Comparison of ENCODE assay signal across 8 cellular contexts in the genomic region with DNA sequence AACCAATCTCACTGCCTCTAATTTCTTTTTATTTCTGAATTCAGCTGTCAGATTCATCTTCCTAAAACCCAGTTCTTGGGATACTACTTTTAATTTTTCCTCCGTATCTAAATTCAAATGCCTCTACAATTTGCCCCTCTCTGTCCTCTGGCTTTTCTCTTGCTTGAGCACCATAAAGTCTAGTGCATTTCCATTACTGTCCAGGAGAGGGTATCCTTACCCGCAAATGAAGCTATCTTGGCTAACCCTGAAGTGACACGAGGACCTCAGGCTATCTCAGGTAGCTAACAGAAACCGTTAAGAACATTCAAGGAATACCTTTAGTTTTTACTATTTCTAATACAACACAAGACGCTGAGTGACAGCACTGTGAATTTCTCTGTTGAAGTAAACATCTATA. TPM values are rescaled to one million over a fixed set of nuclear protein-coding genes. Genes with fewer than 3 reads are reported as not detected.
A peak's percentile ranks its signal among the peaks of the same experiment; 100 is the strongest.
DNase-seq lines count a peak whose midpoint lies in the region; ATAC-seq, FAIRE-seq and TF ChIP-seq lines count a peak whose summit lies in the region.

No MANE protein-coding gene starts in this region.

- H3K9ac ChIP-seq in kidney (ENCODE audit: low read length in 2 of 2), result no peak overlapping the region

- H3K36me3 ChIP-seq in kidney (ENCODE audit: control insufficient read depth in 1 of 2, insufficient read depth in 2 of 2, low read length in 2 of 2), result no peaks in the 10 kb centered on the region

- H3K4me1 ChIP-seq in kidney (ENCODE audit: control insufficient read depth in 1 of 2, insufficient read depth in 1 of 2, low read depth in 1 of 2, low read length in 2 of 2), result no peaks in the 10 kb centered on the region

- H3K27ac ChIP-seq in kidney (ENCODE audit: low read depth in 2 of 2, low read length in 2 of 2), result no peak overlapping the region

- no peak overlapping the region for H3K4me3 ChIP-seq in kidney (ENCODE audit: low read length in 2 of 2)

- DNase-seq in DMS 273 (lab: John Stamatoyannopoulos, UW; ENCODE audit: unreplicated experiment), result peak; percentile 63
- no peak for DNase-seq in DMS 273 treated with DMSO at 0.1 percent for 48 hours (lab: John Stamatoyannopoulos, UW)
- DNase-seq in SW480 (ENCODE audit: low spot score), result peak; percentile 21
- no peak for DNase-seq in kidney
- DNase-seq in activated effector memory CD4-positive, alpha-beta T cell treated with anti-CD3 and anti-CD28 coated beads, Interleukin-2, amount 50 U/mL, for 16 hours, result no peak
- DNase-seq in NCI-H2227 treated with DMSO at 0.1 percent for 48 hours (lab: John Stamatoyannopoulos, UW), result no peak

- peaks cover 0 to 2% of the 10 kb centered on the region in 2 donors for H3K9me3 ChIP-seq in kidney (ENCODE audit: control insufficient read depth in 1 of 2, low read length in 2 of 2)

- intact Hi-C loops in kidney (cut with DNase I), result no loop called here

- peak; percentile 85 for FAIRE-seq in kidney (lab: Jason Lieb, UNC)

- peak; percentile 88 for ATAC-seq in HG03575 (IDR thresholded peaks at IDR 0.05; ENCODE audit: extremely low read depth, insufficient number of reproducible peaks, low FRiP score, unreplicated experiment)
- no peak for ATAC-seq in HG03521 (IDR thresholded peaks at IDR 0.05; ENCODE audit: unreplicated experiment)

- peak; percentile 44 for TF ChIP-seq CTCF in kidney (IDR thresholded peaks at IDR 0.05; ENCODE audit: borderline replicate concordance, extremely low read depth, insufficient read depth)

RNA-seq across cellular contexts. Expression of a gene that starts 49.4 kb away (rescaled TPM):
- not detected for total RNA-seq in kidney
- not detected for polyA plus RNA-seq in kidney (ENCODE audit: insufficient read depth, low read depth, low replicate concordance)

Comparison
In these comparisons a context has a peak if more than half of its experiments do, and no peak if none do; other contexts are left out.
1. DNase-seq: peak in DMS 273 (single experiment) and SW480 (single experiment); none in DMS 273 treated with DMSO at 0.1 percent for 48 hours (single experiment), kidney (single experiment), activated effector memory CD4-positive, alpha-beta T cell treated with anti-CD3 and anti-CD28 coated beads, Interleukin-2, amount 50 U/mL, for 16 hours (single experiment) and NCI-H2227 treated with DMSO at 0.1 percent for 48 hours (single experiment).